Comparison of ENCODE assay signal across 20 cellular contexts in genomic region chr5:132916086-132916485, GRCh38. TPM values are rescaled to one million over a fixed set of nuclear protein-coding genes. Genes with fewer than 3 reads are reported as not detected.
"Had no signal": no experiment of that assay in that cellular context is flagged by ENCODE, and none has a peak within 500 bp of the region (broad histone marks: within the 10 kb centered on the region; RNA-seq: fewer than 3 reads in every experiment).

No MANE protein-coding gene starts in this region.

- H3K27me3 Mint-ChIP-seq: activated CD4-positive, alpha-beta T cell treated with anti-CD3 and anti-CD28 coated beads for 36 hours; activated naive CD8-positive, alpha-beta T cell treated with anti-CD3 and anti-CD28 coated beads for 36 hours; brain; central memory CD8-positive, alpha-beta T cell; naive B cell; T-cell had no signal

- H3K9me3 Mint-ChIP-seq: activated naive CD8-positive, alpha-beta T cell treated with anti-CD3 and anti-CD28 coated beads for 36 hours; activated T-cell treated with anti-CD3 and anti-CD28 coated beads, Interleukin-2, amount 50 U/mL, for 72 hours; brain; central memory CD8-positive, alpha-beta T cell; naive B cell; T-cell had no signal

- H3K9me3 ChIP-seq: left lung, tibial artery, vagina had no signal

- H3K27me3 ChIP-seq: left lung, tibial artery, vagina had no signal

- DNase-seq: activated CD4-positive, alpha-beta T cell treated with anti-CD3 and anti-CD28 coated beads for 36 hours; activated CD8-positive, alpha-beta memory T cell treated with anti-CD3 and anti-CD28 coated beads, Interleukin-2, amount 50 U/mL, for 48 hours; activated CD8-positive, alpha-beta T cell treated with anti-CD3 and anti-CD28 coated beads, Interleukin-2, amount 10 ng/mL, durations not matched to agents 7 days and 5 days; activated gamma-delta T cell; activated naive CD8-positive, alpha-beta T cell treated with anti-CD3 and anti-CD28 coated beads for 36 hours; activated T-cell treated with anti-CD3 and anti-CD28 coated beads, Interleukin-2, amount 50 U/mL, for 72 hours; amygdala; effector CD8-positive, alpha-beta T cell; erythroblast; kidney; left lung; naive B cell; stimulated activated CD4-positive, alpha-beta T cell treated with anti-CD3 and anti-CD28 coated beads, Interleukin-1b, Interleukin-23, amount 100 ng/mL, for 48 hours; T-cell; T1000; tibial artery had no signal

- H3K4me3 ChIP-seq: left lung, tibial artery, vagina had no signal

- H3K4me1 Mint-ChIP-seq: activated CD4-positive, alpha-beta T cell treated with anti-CD3 and anti-CD28 coated beads for 36 hours; brain had no signal

- H3K4me1 ChIP-seq: left lung, tibial artery, vagina had no signal

- H3K4me3 Mint-ChIP-seq: activated CD4-positive, alpha-beta T cell treated with anti-CD3 and anti-CD28 coated beads for 36 hours; activated CD8-positive, alpha-beta T cell treated with anti-CD3 and anti-CD28 coated beads, Interleukin-2, amount 10 ng/mL, durations not matched to agents 7 days and 5 days; activated naive CD8-positive, alpha-beta T cell treated with anti-CD3 and anti-CD28 coated beads for 36 hours; activated T-cell treated with anti-CD3 and anti-CD28 coated beads, Interleukin-2, amount 50 U/mL, for 72 hours; brain; central memory CD8-positive, alpha-beta T cell; naive B cell; T-cell had no signal

- H3K27ac ChIP-seq: left lung, tibial artery, vagina, VCaP had no signal

- H3K27ac Mint-ChIP-seq: activated CD4-positive, alpha-beta T cell treated with anti-CD3 and anti-CD28 coated beads for 36 hours; activated CD8-positive, alpha-beta T cell treated with anti-CD3 and anti-CD28 coated beads, Interleukin-2, amount 10 ng/mL, durations not matched to agents 7 days and 5 days; activated naive CD8-positive, alpha-beta T cell treated with anti-CD3 and anti-CD28 coated beads for 36 hours; T-cell had no signal

- ATAC-seq: activated CD4-positive, alpha-beta T cell treated with anti-CD3 and anti-CD28 coated beads for 36 hours; activated CD8-positive, alpha-beta T cell treated with anti-CD3 and anti-CD28 coated beads, Interleukin-2, amount 10 ng/mL, durations not matched to agents 7 days and 5 days; activated T-cell treated with anti-CD3 and anti-CD28 coated beads, Interleukin-2, amount 50 U/mL, for 72 hours; T-cell had no signal

RNA-seq across cellular contexts. Expression of gene GDF9, which starts 49.8 kb away (rescaled TPM):
- total RNA-seq: vagina had no signal
